ENCODE assay signal across 11 cellular contexts in the genomic region with DNA sequence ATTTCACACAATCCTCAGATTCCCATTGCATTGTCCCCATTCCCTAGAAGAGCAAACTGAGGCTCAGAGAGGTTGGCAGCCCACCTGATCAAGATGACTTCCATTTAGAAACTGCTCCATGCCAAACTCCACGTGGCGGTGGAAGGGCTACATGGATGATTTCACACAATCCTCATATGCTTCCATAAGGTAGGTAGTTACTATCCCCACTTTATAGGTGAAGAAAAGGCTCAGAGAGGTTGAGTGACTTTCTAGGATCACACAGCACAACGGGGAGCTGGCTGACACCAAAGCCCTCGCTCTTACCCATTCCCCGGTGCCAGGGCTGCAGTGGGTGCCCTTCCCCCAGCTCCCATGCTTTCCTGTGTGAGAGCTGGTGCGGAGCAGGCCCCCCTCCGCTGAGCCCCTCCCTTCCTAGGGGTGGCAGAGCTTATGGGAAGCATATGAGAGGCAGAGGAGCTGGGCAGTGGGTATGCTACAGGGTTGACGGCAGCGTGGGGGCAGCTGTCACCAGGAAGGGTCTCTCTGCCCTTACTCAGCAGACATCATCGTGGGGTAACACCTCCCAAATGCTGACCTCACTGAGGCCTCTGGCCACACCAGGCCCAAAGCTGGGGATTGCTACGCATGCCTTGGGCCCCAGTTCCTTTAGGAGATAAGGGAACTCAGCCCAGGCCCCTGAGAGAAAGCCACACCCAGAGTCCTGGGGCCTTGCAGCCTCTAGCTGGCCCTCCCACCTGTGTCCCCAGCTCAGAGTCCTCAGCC. TPM values are rescaled to one million over a fixed set of nuclear protein-coding genes. Genes with fewer than 3 reads are reported as not detected.
A peak's percentile ranks its signal among the peaks of the same experiment; 100 is the strongest.
DNase-seq lines count a peak whose midpoint lies in the region; ATAC-seq, FAIRE-seq and TF ChIP-seq lines count a peak whose summit lies in the region.
"Had no signal": no experiment of that assay in that cellular context is flagged by ENCODE, and none has a peak within 500 bp of the region (broad histone marks: within the 10 kb centered on the region; RNA-seq: fewer than 3 reads in every experiment).

No MANE protein-coding gene starts in this region.

- 0 out of 2 replicates have a peak, but pooled peaks cover 2% of the 10 kb centered on the region for H4K20me1 ChIP-seq in K562 (replicated peaks; ENCODE audit: control insufficient read depth, insufficient read depth, low read length)

- no peak for TF ChIP-seq EP300 in K562 (IDR thresholded peaks at IDR 0.05; ENCODE audit: low read length)

- peaks cover 12 to 36% of the 10 kb centered on the region in 2 experiments; a peak in 4 of 5 replicates for H3K27me3 ChIP-seq in K562 (ENCODE audit: control insufficient read depth in 2 of 2, insufficient read depth in 2 of 2, low read length in 2 of 2)
- H3K27me3 ChIP-seq in neuronal stem cell (ENCODE audit: control insufficient read depth in 3 of 3, insufficient read depth in 3 of 3, low read depth in 1 of 3, low read length in 3 of 3) = peaks cover 0 to 32% (median 0%) of the 10 kb centered on the region in 3 experiments

- POLR2A ChIA-PET in K562 (lab: Yijun Ruan, JAX) = interaction anchor here (0.8 to 1.3 kb wide), 3 partner anchors 20 to 125 kb away, joined by 3 read pairs; no protein-coding TSS in a partner anchor

- 27% methylated on average over 11 of the region's 11 CpGs for WGBS in K562 (ENCODE audit: insufficient coverage, low coverage, missing lambda C conversion rate)
- WGBS in neuronal stem cell (ENCODE audit: extremely low coverage in 2 of 2, insufficient read length in 2 of 2, insufficient replicate concordance in 1 of 2), 2 donors = no CpG with 5 or more reads among the region's 11 CpGs

- H3K23ac ChIP-seq in neuronal stem cell (ENCODE audit: low read depth, low read length, poor library complexity) = peak overlapping the region; percentile 4

- peak overlapping the region; percentile 90 for H2AFZ ChIP-seq in K562 (ENCODE audit: low read depth, low read length)
- no peak overlapping the region for H2AFZ ChIP-seq in neuronal stem cell (ENCODE audit: low read length)

- H3K27ac ChIP-seq in K562 (ENCODE audit: extremely low read depth, low read depth, low read length) (peak overlapping the region; percentile 32; the same call in 1 of the 3 replicates), neuronal stem cell (replicated peaks; ENCODE audit: low read length) (no peak overlapping the region)
- H3K27ac ChIP-seq: C4-2B had no signal

- H3K4me1 ChIP-seq in K562 (replicated peaks in 1 of 2; ENCODE audit: control insufficient read depth in 2 of 2, insufficient read depth in 2 of 2, low read length in 2 of 2) (peaks cover 13 to 25% of the 10 kb centered on the region in 2 experiments), neuronal stem cell (ENCODE audit: control insufficient read depth in 2 of 2, insufficient read depth in 1 of 2, low read depth in 1 of 2, low read length in 2 of 2) (peaks cover 3 to 5% of the 10 kb centered on the region in 2 donors)

- no peaks in the 10 kb centered on the region for H3K79me1 ChIP-seq in neuronal stem cell (ENCODE audit: low read depth, low read length)

- no peak overlapping the region for H3K14ac ChIP-seq in neuronal stem cell (ENCODE audit: low read length)

- in situ Hi-C loops in K562 (cut with MboI) = no loop called here

- no TSS peak for BruUV-seq in K562 (replicated peaks; lab: Mats Ljungman, UMichigan)

- FAIRE-seq in K562 (lab: Jason Lieb, UNC) = peak; percentile 78

- H3K4me2 ChIP-seq in K562 (ENCODE audit: insufficient read depth, low read length) (peak overlapping the region; percentile 61), neuronal stem cell (ENCODE audit: insufficient read depth, low read length, poor library complexity, severe bottlenecking) (no peak overlapping the region)

- H2BK120ac ChIP-seq in neuronal stem cell (ENCODE audit: low read depth, low read length) = no peak overlapping the region

- TF ChIP-seq POLR2A in K562 (conservative IDR thresholded peaks at IDR 0.05) = no peak

- H2BK15ac ChIP-seq in neuronal stem cell (ENCODE audit: low read length) = no peak overlapping the region

- H2AK5ac ChIP-seq in neuronal stem cell (ENCODE audit: low read depth, low read length) = no peak overlapping the region

- no peak overlapping the region for H2BK5ac ChIP-seq in neuronal stem cell (ENCODE audit: low read length)

- CTCF ChIA-PET in K562 (lab: Yijun Ruan, JAX; ENCODE audit: low intra/inter-chr PET ratio) = interaction anchor here (0.5 kb wide), 1 partner anchor 16 kb away, joined by 5 read pairs; no protein-coding TSS in a partner anchor

- H2BK12ac ChIP-seq in neuronal stem cell (ENCODE audit: low read length) = no peak overlapping the region

- no peaks in the 10 kb centered on the region for H3K79me2 ChIP-seq in K562 (ENCODE audit: control insufficient read depth, insufficient read depth, low read length)

- peak overlapping the region; percentile 32 for H4K91ac ChIP-seq in neuronal stem cell (ENCODE audit: low read depth, low read length, poor library complexity)

- TF ChIP-seq CTCF in K562 (IDR thresholded peaks at IDR 0.05 in 2 of 3, conservative IDR thresholded peaks at IDR 0.05 in 1 of 3; ENCODE audit: insufficient read depth in 2 of 3, low read depth in 1 of 3, low read length in 3 of 3) = no peak

- intact Hi-C loops in left ventricle myocardium superior (cut with micrococcal nuclease) = no loop called here
- intact Hi-C loops in Right ventricle myocardium inferior (cut with DNase I) = no loop called here
- intact Hi-C loops in K562 (cut with micrococcal nuclease) = no loop called here

- H3K9me1 ChIP-seq in K562 (ENCODE audit: control insufficient read depth, insufficient read depth, low read length) = peaks cover 3% of the 10 kb centered on the region

- H4K8ac ChIP-seq in neuronal stem cell (ENCODE audit: low read depth, low read length) = no peak overlapping the region

- ATAC-seq in left ventricle myocardium superior (peak; percentile 18), Right ventricle myocardium inferior (no peak), K562 (peak; percentile 90), HG02884 (IDR thresholded peaks at IDR 0.05; ENCODE audit: unreplicated experiment) (no peak)

- H3K36me3 ChIP-seq in K562 (ENCODE audit: control insufficient read depth, insufficient read depth, low read length) = no peaks in the 10 kb centered on the region
- H3K36me3 ChIP-seq in neuronal stem cell (replicated peaks in 1 of 2; ENCODE audit: control insufficient read depth in 2 of 2, insufficient read depth in 2 of 2, low read length in 2 of 2) = no peaks in the 10 kb centered on the region

- H3K9ac ChIP-seq in K562 (ENCODE audit: insufficient read depth in 1 of 2, low read depth in 2 of 2, low read length in 2 of 2) (peak overlapping the region; percentile 26 to 83; a peak in 3 of 4 replicates), neuronal stem cell (ENCODE audit: low read depth, low read length, poor library complexity) (no peak overlapping the region)

- H3K4me3 ChIP-seq in K562 = no peak overlapping the region
- H3K4me3 ChIP-seq in neuronal stem cell (ENCODE audit: low read length in 2 of 2) = no peak overlapping the region

- H3K9me3 ChIP-seq in K562 (replicated peaks; ENCODE audit: control insufficient read depth, insufficient read depth, low read depth, low read length) (peaks cover 5% of the 10 kb centered on the region), neuronal stem cell (replicated peaks in 1 of 2; ENCODE audit: control insufficient read depth in 2 of 2, insufficient read depth in 1 of 2, low read depth in 1 of 2, low read length in 2 of 2) (no peaks in the 10 kb centered on the region)

- H3K4ac ChIP-seq in neuronal stem cell (ENCODE audit: low read length) = no peak overlapping the region

- H3K18ac ChIP-seq in neuronal stem cell (ENCODE audit: low read length) = peak overlapping the region; percentile 72

- TF ChIP-seq RAD21 in K562 (CRISPR knock-in tag; conservative IDR thresholded peaks at IDR 0.05 in 1 of 2, IDR thresholded peaks at IDR 0.05 in 1 of 2) = no peak

- DNase-seq in left ventricle myocardium superior = no peak
- DNase-seq in Right ventricle myocardium inferior (ENCODE audit: missing footprints) = no peak
- peak; percentile 7 for DNase-seq in OCI-M1 (lab: John Stamatoyannopoulos, UW)
- DNase-seq in K562 (ENCODE audit: extremely low read depth in 1 of 4, low spot score in 3 of 4) = peak; percentile 80 to 82 (median 81)
- no peak for DNase-seq in neuronal stem cell (ENCODE audit: low spot score)
- no peak for DNase-seq in NCI-H2107 treated with DMSO at 0.1 percent for 48 hours (lab: John Stamatoyannopoulos, UW; ENCODE audit: unreplicated experiment)
- no peak for DNase-seq in hippocampal formation (lab: John Stamatoyannopoulos, UW)
- DNase-seq: CD8-positive, alpha-beta memory T cell; DMS 273 treated with DMSO at 0.1 percent for 48 hours had no signal

RNA-seq across cellular contexts. Expression of gene GINS2, which starts 9.9 kb away (rescaled TPM):
- total RNA-seq in left ventricle myocardium superior (0.42 TPM), Right ventricle myocardium inferior (1.4 TPM), K562 (2014; rRNA removed) (42.0 and 44.2 TPM in 2 replicates), K562 (2014; rRNA removed; fragmentation: Illumina TruSeq; extraction: Trizol) (43.8 and 47.3 TPM in 2 replicates), K562 (2015; rRNA removed; fragmentation: Illumina TruSeq; extraction: Trizol) (39.4 and 40.4 TPM in 2 replicates), K562 (2021) (57.5 and 61.6 TPM in 2 replicates)
- 24.8 and 32.7 TPM in 2 replicates for total RNA-seq in K562 (2011; cell fraction: chromatin; rRNA removed; ENCODE audit: low replicate concordance)
- total RNA-seq in K562 (2011; cell fraction: nucleolus; rRNA removed) = 24.2 and 24.5 TPM in 2 replicates
- total RNA-seq in K562 (2011; cell fraction: nucleoplasm; rRNA removed) = 23.2 and 33.3 TPM in 2 replicates
- polyA plus RNA-seq in K562 (2011; rRNA removed) (38.4 and 44.6 TPM in 2 replicates), K562 (2014; fragmentation: Illumina TruSeq; extraction: Trizol) (41.4 and 49.8 TPM in 2 replicates), K562 (2014; fragmentation: Nextera tagmentation; extraction: Ambion mirVana) (10 to 100 TPM; 61.3 to 76.2 TPM), K562 (2014; rRNA removed) (42.3 and 42.9 TPM in 2 replicates)
- polyA plus RNA-seq in K562 (2011; cell fraction: cytosol; rRNA removed) = 27.8 and 34.2 TPM in 2 replicates
- polyA plus RNA-seq in K562 (2011; cell fraction: nucleus; rRNA removed) = 15.7 and 20.5 TPM in 2 replicates
- 26.1 and 33.8 TPM in 2 replicates for polyA plus RNA-seq in K562 (2012)
- 25.6 and 28.3 TPM in 2 replicates for polyA minus RNA-seq in K562 (2011; rRNA and poly(A)+ RNA removed)
- polyA minus RNA-seq in K562 (2011; cell fraction: cytosol; rRNA and poly(A)+ RNA removed) = 13.6 and 17.8 TPM in 2 replicates
- 10.2 and 13.2 TPM in 2 replicates for polyA minus RNA-seq in K562 (2011; cell fraction: nucleus; rRNA and poly(A)+ RNA removed)
- polyA plus RNA-seq in neuronal stem cell (2013, experiment 1 of 2) = 32.2 TPM
- polyA plus RNA-seq in neuronal stem cell (2013, experiment 2 of 2) = 33.2 TPM

RNA-seq across cellular contexts. Expression of gene C16orf74, which starts 52.3 kb away (rescaled TPM):
- total RNA-seq in left ventricle myocardium superior (1.7 TPM), Right ventricle myocardium inferior (0.95 TPM), K562 (2014; rRNA removed) (not detected in 2 replicates), K562 (2014; rRNA removed; fragmentation: Illumina TruSeq; extraction: Trizol) (not detected in 2 replicates), K562 (2015; rRNA removed; fragmentation: Illumina TruSeq; extraction: Trizol) (not detected in 2 replicates), K562 (2021) (not detected in 2 replicates)
- total RNA-seq in K562 (2011; cell fraction: chromatin; rRNA removed; ENCODE audit: low replicate concordance) = not detected in 2 replicates
- not detected in 2 replicates for total RNA-seq in K562 (2011; cell fraction: nucleolus; rRNA removed)
- total RNA-seq in K562 (2011; cell fraction: nucleoplasm; rRNA removed) = not detected in 2 replicates
- polyA plus RNA-seq in K562 (2011; rRNA removed) (0.11 TPM in 1 of 2 replicates, not detected in the other), K562 (2014; fragmentation: Illumina TruSeq; extraction: Trizol) (not detected in 2 replicates), K562 (2014; fragmentation: Nextera tagmentation; extraction: Ambion mirVana) (not detected), K562 (2014; rRNA removed) (not detected in 2 replicates)
- not detected in 2 replicates for polyA plus RNA-seq in K562 (2011; cell fraction: cytosol; rRNA removed)
- not detected in 2 replicates for polyA plus RNA-seq in K562 (2011; cell fraction: nucleus; rRNA removed)
- not detected in 2 replicates for polyA plus RNA-seq in K562 (2012)
- not detected in 2 replicates for polyA minus RNA-seq in K562 (2011; rRNA and poly(A)+ RNA removed)
- not detected in 2 replicates for polyA minus RNA-seq in K562 (2011; cell fraction: cytosol; rRNA and poly(A)+ RNA removed)
- polyA minus RNA-seq in K562 (2011; cell fraction: nucleus; rRNA and poly(A)+ RNA removed) = not detected in 2 replicates
- polyA plus RNA-seq in neuronal stem cell (2013, experiment 1 of 2) = 2.8 TPM
- 3.0 TPM for polyA plus RNA-seq in neuronal stem cell (2013, experiment 2 of 2)

Comparison
In these comparisons a context has a peak if more than half of its experiments do, and no peak if none do; other contexts are left out.
1. ATAC-seq: peak in left ventricle myocardium superior (single experiment) and K562 (single experiment); none in Right ventricle myocardium inferior (single experiment) and HG02884 (single experiment).
2. DNase-seq: peak in OCI-M1 (single experiment) and K562 (4 of 4); none in left ventricle myocardium superior (single experiment), Right ventricle myocardium inferior (single experiment), neuronal stem cell (single experiment), NCI-H2107 treated with DMSO at 0.1 percent for 48 hours (single experiment) and hippocampal formation (0 of 2).
3. RNA of gene GINS2, which starts 9.9 kb away (total RNA-seq): 23.2 to 61.6 TPM in K562; 1.4 TPM in Right ventricle myocardium inferior (single experiment) and 0.42 TPM in left ventricle myocardium superior (single experiment); every median in the first group is over 10 times any median in the second.